In genomic region chr20:40689100-40689942, GRCh38 we compare ENCODE assay signal across 8 cellular contexts. TPM values are rescaled to one million over a fixed set of nuclear protein-coding genes. Genes with fewer than 3 reads are reported as not detected.
DNase-seq lines count a peak whose midpoint lies in the region; ATAC-seq and TF ChIP-seq lines count a peak whose summit lies in the region.

Gene MAFB, minus strand, starts transcription at chr20:40689236. Its CDS starts 386 bp downstream, at chr20:40688850.

- no peak for TF ChIP-seq CTCF in BE2C (IDR thresholded peaks at IDR 0.05; ENCODE audit: low read depth, low read length)

- H3K27ac ChIP-seq in HUES48 (ENCODE audit: low read depth, low read length) (no peak within 1 kb of the TSS), SJSA1 (peak within 1 kb of the TSS; percentile 32)

- peak within 1 kb of the TSS; percentile 95 for H3K4me2 ChIP-seq in skeletal muscle satellite cell (ENCODE audit: low read length)

- H3K4me3 Mint-ChIP-seq in central memory CD8-positive, alpha-beta T cell = peak within 1 kb of the TSS; percentile 80

- H3K36me3 Mint-ChIP-seq in central memory CD8-positive, alpha-beta T cell (ENCODE audit: insufficient read depth) = peaks cover 2% of the 10 kb centered on the region

- no peaks in the 10 kb centered on the region for H3K4me1 Mint-ChIP-seq in central memory CD8-positive, alpha-beta T cell

- ATAC-seq in GM19035 (IDR thresholded peaks at IDR 0.05; ENCODE audit: unreplicated experiment) (peak; percentile 61), GM18909 (IDR thresholded peaks at IDR 0.05; ENCODE audit: poor library complexity, unreplicated experiment) (no peak)
- ATAC-seq in central memory CD8-positive, alpha-beta T cell (replicated peaks; ENCODE audit: extremely low read depth, poor library complexity, severe bottlenecking) = peak; percentile 52

- H3K36me3 ChIP-seq in BE2C (no peaks in the 10 kb centered on the region), HUES48 (ENCODE audit: control insufficient read depth, insufficient read depth, low read length) (no peaks in the 10 kb centered on the region), SJSA1 (no peaks in the 10 kb centered on the region), skeletal muscle satellite cell (ENCODE audit: insufficient read depth, low read length) (no peaks in the 10 kb centered on the region)

- H3K27me3 ChIP-seq in BE2C = peaks cover 54% of the 10 kb centered on the region
- peaks cover 100% of the 10 kb centered on the region for H3K27me3 ChIP-seq in HUES48 (ENCODE audit: control insufficient read depth, insufficient read depth, low read length)
- H3K27me3 ChIP-seq in SJSA1 (replicated peaks) = peaks cover 41% of the 10 kb centered on the region
- H3K27me3 ChIP-seq in skeletal muscle satellite cell (ENCODE audit: control insufficient read depth, insufficient read depth, low read length) = peaks cover 84% of the 10 kb centered on the region

- H3K4me3 ChIP-seq in BE2C (ENCODE audit: low read depth, low read length) (peak within 1 kb of the TSS; percentile 66), HUES48 (ENCODE audit: low read depth, low read length) (peak within 1 kb of the TSS; percentile 69), SJSA1 (peak within 1 kb of the TSS; percentile 37), skeletal muscle satellite cell (ENCODE audit: low read length) (peak within 1 kb of the TSS; percentile 76)

- DNase-seq in BE2C (peak; percentile 90), SJSA1 (ENCODE audit: low read depth in 1 of 2, low spot score in 2 of 2) (peak; percentile 77 to 78), iris pigment epithelial cell (ENCODE audit: low read depth) (peak; percentile 93)
- DNase-seq in central memory CD8-positive, alpha-beta T cell (ENCODE audit: low spot score in 2 of 2) = no peak

- H3K27ac Mint-ChIP-seq in central memory CD8-positive, alpha-beta T cell (ENCODE audit: low read depth) = no peak within 1 kb of the TSS

- H3K27me3 Mint-ChIP-seq in central memory CD8-positive, alpha-beta T cell = peaks cover 80% of the 10 kb centered on the region

- H3K9ac ChIP-seq in HUES48 (ENCODE audit: low read depth, low read length) (no peak within 1 kb of the TSS), skeletal muscle satellite cell (ENCODE audit: low read depth, low read length) (peak within 1 kb of the TSS; percentile 77)

- H3K9me3 Mint-ChIP-seq in central memory CD8-positive, alpha-beta T cell = no peaks in the 10 kb centered on the region

- H3K9me3 ChIP-seq in BE2C (no peaks in the 10 kb centered on the region), HUES48 (ENCODE audit: control insufficient read depth, insufficient read depth, low read length) (no peaks in the 10 kb centered on the region), SJSA1 (replicated peaks) (0 out of 2 replicates have a peak, but pooled peaks cover 5% of the 10 kb centered on the region), skeletal muscle satellite cell (replicated peaks; ENCODE audit: low read length) (no peaks in the 10 kb centered on the region)

- no peaks in the 10 kb centered on the region for H3K4me1 ChIP-seq in BE2C
- peaks cover 27% of the 10 kb centered on the region for H3K4me1 ChIP-seq in HUES48 (ENCODE audit: control insufficient read depth, insufficient read depth, low read length)
- peaks cover 28% of the 10 kb centered on the region for H3K4me1 ChIP-seq in SJSA1 (replicated peaks)
- H3K4me1 ChIP-seq in skeletal muscle satellite cell (ENCODE audit: control insufficient read depth, insufficient read depth, low read length) = peaks cover 17% of the 10 kb centered on the region

RNA-seq across cellular contexts. Expression of gene MAFB, which starts in this region (rescaled TPM):
- polyA plus RNA-seq in BE2C (2012; ENCODE audit: insufficient read depth, insufficient read length, low read depth) = 3.1 TPM
- total RNA-seq in SJSA1 (2014; rRNA removed; shearing (Covaris generic)) = not detected in 2 replicates
- total RNA-seq in skeletal muscle satellite cell (2012; rRNA removed) = 0.44 and 2.8 TPM in 2 replicates

Comparison
In these comparisons a context has a peak if more than half of its experiments do, and no peak if none do; other contexts are left out.
1. Peak in DNase-seq, H3K4me3 ChIP-seq and H3K27ac ChIP-seq in SJSA1; RNA of the gene not detected or under 1 TPM.
2. DNase-seq: peak in BE2C (single experiment) and iris pigment epithelial cell (single experiment); none in central memory CD8-positive, alpha-beta T cell (0 of 2).
3. Peak in every context shown above with its lines, with median percentiles within 50 percentile points of each other: H3K4me3 ChIP-seq.